In genomic region chr2:86747708-86748627, GRCh38 we compare ENCODE assay signal across 9 cellular contexts. TPM values are rescaled to one million over a fixed set of nuclear protein-coding genes. Genes with fewer than 3 reads are reported as not detected.
DNase-seq lines count a peak whose midpoint lies in the region; ATAC-seq lines count a peak whose summit lies in the region.
"Had no signal": no experiment of that assay in that cellular context is flagged by ENCODE, and none has a peak within 500 bp of the region (broad histone marks: within the 10 kb centered on the region; RNA-seq: fewer than 3 reads in every experiment).

No MANE protein-coding gene starts in this region.

- peak; percentile 69 for ATAC-seq in HG03280 (IDR thresholded peaks at IDR 0.05; ENCODE audit: unreplicated experiment)

- peaks cover 48% of the 10 kb centered on the region for H3K36me3 Mint-ChIP-seq in activated naive CD8-positive, alpha-beta T cell treated with anti-CD3 and anti-CD28 coated beads for 36 hours
- peaks cover 74% of the 10 kb centered on the region for H3K36me3 Mint-ChIP-seq in activated T-helper 2 cell treated with anti-CD3 and anti-CD28 coated beads, Interferon-gamma antibody, Interleukin-2, Interleukin-4, amounts not matched to agents 10 μg/mL and 5 μg/mL and 100 μg/mL, durations not matched to agents 14 hours and 24 hours and 36 hours (ENCODE audit: low read depth)

- no peak overlapping the region for H3K4me3 Mint-ChIP-seq in activated naive CD8-positive, alpha-beta T cell treated with anti-CD3 and anti-CD28 coated beads for 36 hours
- H3K4me3 Mint-ChIP-seq in activated T-helper 2 cell treated with anti-CD3 and anti-CD28 coated beads, Interferon-gamma antibody, Interleukin-2, Interleukin-4, amounts not matched to agents 10 μg/mL and 5 μg/mL and 100 μg/mL, durations not matched to agents 14 hours and 24 hours and 36 hours (ENCODE audit: low read depth), result no peak overlapping the region

- H3K27me3 Mint-ChIP-seq in activated naive CD8-positive, alpha-beta T cell treated with anti-CD3 and anti-CD28 coated beads for 36 hours, result no peaks in the 10 kb centered on the region
- H3K27me3 Mint-ChIP-seq in activated T-helper 2 cell treated with anti-CD3 and anti-CD28 coated beads, Interferon-gamma antibody, Interleukin-2, Interleukin-4, amounts not matched to agents 10 μg/mL and 5 μg/mL and 100 μg/mL, durations not matched to agents 14 hours and 24 hours and 36 hours (ENCODE audit: low read depth), result no peaks in the 10 kb centered on the region
- H3K27me3 Mint-ChIP-seq: CD4-positive, CD25-positive, alpha-beta regulatory T cell had no signal

- DNase-seq in NCI-H82 (lab: John Stamatoyannopoulos, UW), result peak; percentile 29
- DNase-seq in NCI-H82 treated with DMSO at 0.1 percent for 48 hours (lab: John Stamatoyannopoulos, UW; ENCODE audit: unreplicated experiment), result no peak
- DNase-seq in activated naive CD8-positive, alpha-beta T cell treated with anti-CD3 and anti-CD28 coated beads for 36 hours, result no peak
- peak; percentile 16 for DNase-seq in iPS-NIHi7 (ENCODE audit: extremely low spot score)
- DNase-seq in stimulated activated CD8-positive, alpha-beta memory T cell treated with anti-CD3 and anti-CD28 coated beads, Interleukin-4, amount 100 ng/mL, for 48 hours, result no peak
- no peak for DNase-seq in activated gamma-delta T cell (lab: John Stamatoyannopoulos, UW)
- no peak for DNase-seq in activated T-helper 2 cell treated with anti-CD3 and anti-CD28 coated beads, Interferon-gamma antibody, Interleukin-2, Interleukin-4, amounts not matched to agents 10 μg/mL and 5 μg/mL and 100 μg/mL, durations not matched to agents 14 hours and 24 hours and 36 hours (ENCODE audit: low spot score)

- peaks cover 13% of the 10 kb centered on the region for H3K9me3 Mint-ChIP-seq in activated naive CD8-positive, alpha-beta T cell treated with anti-CD3 and anti-CD28 coated beads for 36 hours
- H3K9me3 Mint-ChIP-seq in activated T-helper 2 cell treated with anti-CD3 and anti-CD28 coated beads, Interferon-gamma antibody, Interleukin-2, Interleukin-4, amounts not matched to agents 10 μg/mL and 5 μg/mL and 100 μg/mL, durations not matched to agents 14 hours and 24 hours and 36 hours, result peaks cover 20% of the 10 kb centered on the region

- H3K27ac Mint-ChIP-seq in activated naive CD8-positive, alpha-beta T cell treated with anti-CD3 and anti-CD28 coated beads for 36 hours, result peak overlapping the region; percentile 52
- no peak overlapping the region for H3K27ac Mint-ChIP-seq in activated T-helper 2 cell treated with anti-CD3 and anti-CD28 coated beads, Interferon-gamma antibody, Interleukin-2, Interleukin-4, amounts not matched to agents 10 μg/mL and 5 μg/mL and 100 μg/mL, durations not matched to agents 14 hours and 24 hours and 36 hours

- intact Hi-C loops in activated T-helper 2 cell treated with anti-CD3 and anti-CD28 coated beads, Interferon-gamma antibody, Interleukin-2, Interleukin-4, amounts not matched to agents 10 μg/mL and 5 μg/mL and 100 μg/mL, durations not matched to agents 14 hours and 24 hours and 36 hours (cut with micrococcal nuclease), result no loop called here

- peaks cover 42% of the 10 kb centered on the region for H3K4me1 Mint-ChIP-seq in activated naive CD8-positive, alpha-beta T cell treated with anti-CD3 and anti-CD28 coated beads for 36 hours
- H3K4me1 Mint-ChIP-seq in activated T-helper 2 cell treated with anti-CD3 and anti-CD28 coated beads, Interferon-gamma antibody, Interleukin-2, Interleukin-4, amounts not matched to agents 10 μg/mL and 5 μg/mL and 100 μg/mL, durations not matched to agents 14 hours and 24 hours and 36 hours (ENCODE audit: low read depth), result peaks cover 27% of the 10 kb centered on the region

RNA-seq across cellular contexts. Expression of gene RMND5A, which starts 27.9 kb away (rescaled TPM):
- total RNA-seq in activated naive CD8-positive, alpha-beta T cell treated with anti-CD3 and anti-CD28 coated beads for 36 hours, result 10 to 100 TPM; 63.4 to 65.9 TPM
- 36.6 and 38.1 TPM in 2 replicates for total RNA-seq in activated T-helper 2 cell treated with anti-CD3 and anti-CD28 coated beads, Interferon-gamma antibody, Interleukin-2, Interleukin-4, amounts not matched to agents 10 μg/mL and 5 μg/mL and 100 μg/mL, durations not matched to agents 14 hours and 24 hours and 36 hours

RNA-seq across cellular contexts. Expression of gene CD8A, which starts 42.7 kb away (rescaled TPM):
- 100 to 1,000 TPM; 356 to 357 TPM for total RNA-seq in activated naive CD8-positive, alpha-beta T cell treated with anti-CD3 and anti-CD28 coated beads for 36 hours
- 1.8 and 2.8 TPM in 2 replicates for total RNA-seq in activated T-helper 2 cell treated with anti-CD3 and anti-CD28 coated beads, Interferon-gamma antibody, Interleukin-2, Interleukin-4, amounts not matched to agents 10 μg/mL and 5 μg/mL and 100 μg/mL, durations not matched to agents 14 hours and 24 hours and 36 hours
- total RNA-seq: CD4-positive, CD25-positive, alpha-beta regulatory T cell had no signal

Comparison
In these comparisons a context has a peak if more than half of its experiments do, and no peak if none do; other contexts are left out.
1. DNase-seq: peak in NCI-H82 (single experiment) and iPS-NIHi7 (single experiment); none in NCI-H82 treated with DMSO at 0.1 percent for 48 hours (single experiment), activated naive CD8-positive, alpha-beta T cell treated with anti-CD3 and anti-CD28 coated beads for 36 hours (single experiment), stimulated activated CD8-positive, alpha-beta memory T cell treated with anti-CD3 and anti-CD28 coated beads, Interleukin-4, amount 100 ng/mL, for 48 hours (single experiment), activated gamma-delta T cell (single experiment) and activated T-helper 2 cell treated with anti-CD3 and anti-CD28 coated beads, Interferon-gamma antibody, Interleukin-2, Interleukin-4, amounts not matched to agents 10 μg/mL and 5 μg/mL and 100 μg/mL, durations not matched to agents 14 hours and 24 hours and 36 hours (single experiment).
2. RNA of gene CD8A, which starts 42.7 kb away (total RNA-seq): 356 to 357 TPM in activated naive CD8-positive, alpha-beta T cell treated with anti-CD3 and anti-CD28 coated beads for 36 hours; 1.8 to 2.8 TPM in activated T-helper 2 cell treated with anti-CD3 and anti-CD28 coated beads, Interferon-gamma antibody, Interleukin-2, Interleukin-4, amounts not matched to agents 10 μg/mL and 5 μg/mL and 100 μg/mL, durations not matched to agents 14 hours and 24 hours and 36 hours; every median in the first group is over 10 times any median in the second.